ENCODE assay signal across 8 cellular contexts in the genomic region with DNA sequence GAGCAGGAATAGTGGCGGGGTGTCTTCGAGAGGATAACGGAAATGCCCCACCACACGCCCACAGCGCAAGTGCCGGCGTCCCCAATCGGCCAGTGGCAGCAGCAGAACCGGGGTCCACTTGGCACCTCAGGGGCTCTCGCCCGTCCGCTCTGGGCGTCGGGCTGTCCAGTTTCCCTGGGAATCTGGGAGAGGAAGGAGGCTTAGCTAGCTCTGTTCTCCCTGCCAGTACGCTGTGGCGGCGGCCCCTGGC. TPM values are rescaled to one million over a fixed set of nuclear protein-coding genes. Genes with fewer than 3 reads are reported as not detected.
DNase-seq lines count a peak whose midpoint lies in the region; ATAC-seq and TF ChIP-seq lines count a peak whose summit lies in the region.

No MANE protein-coding gene starts in this region.

- POLR2A ChIA-PET in activated CD8-positive, alpha-beta T cell treated with anti-CD3 and anti-CD28 coated beads, Interleukin-2, amount 10 ng/mL, durations not matched to agents 7 days and 5 days (lab: Charles Lee): interaction anchor here (0.7 kb wide), 1 partner anchor 94 kb away, joined by 3 read pairs; no protein-coding TSS in a partner anchor

- no peak for DNase-seq in AG09309 (ENCODE audit: low read depth)
- peak; percentile 54 for DNase-seq in activated CD8-positive, alpha-beta T cell treated with anti-CD3 and anti-CD28 coated beads, Interleukin-2, amount 10 ng/mL, durations not matched to agents 7 days and 5 days
- no peak for DNase-seq in fibroblast of mammary gland (ENCODE audit: low read depth)
- no peak for DNase-seq in NCI-H2196 treated with DMSO at 0.1 percent for 48 hours (lab: John Stamatoyannopoulos, UW; ENCODE audit: unreplicated experiment)
- DNase-seq in NCI-H2081 treated with DMSO at 0.1 percent for 48 hours (lab: John Stamatoyannopoulos, UW): no peak

- H3K9me3 Mint-ChIP-seq in activated CD8-positive, alpha-beta T cell treated with anti-CD3 and anti-CD28 coated beads, Interleukin-2, amount 10 ng/mL, durations not matched to agents 7 days and 5 days (ENCODE audit: insufficient read depth): no peaks in the 10 kb centered on the region

- peaks cover 86% of the 10 kb centered on the region for H3K27me3 ChIP-seq in neutrophil

- H3K9me3 ChIP-seq in neutrophil: no peaks in the 10 kb centered on the region

- H3K4me1 ChIP-seq in neutrophil (ENCODE audit: control insufficient read depth in 1 of 2, insufficient read depth in 1 of 2, low read depth in 1 of 2, low read length in 1 of 2): peaks cover 21 to 25% of the 10 kb centered on the region in 2 experiments

- peak overlapping the region; percentile 60 for H3K27ac Mint-ChIP-seq in activated CD8-positive, alpha-beta T cell treated with anti-CD3 and anti-CD28 coated beads, Interleukin-2, amount 10 ng/mL, durations not matched to agents 7 days and 5 days

- H3K4me3 ChIP-seq in AG09309 (ENCODE audit: control insufficient read depth, low read depth, low read length) (peak overlapping the region; percentile 72), fibroblast of mammary gland (ENCODE audit: control insufficient read depth, low read depth, low read length) (peak overlapping the region; percentile 54), neutrophil (ENCODE audit: low read depth in 1 of 2, low read length in 1 of 2) (peak overlapping the region; percentile 65 to 77)

- no peak for TF ChIP-seq CTCF in AG09309 (IDR thresholded peaks at IDR 0.05; ENCODE audit: control insufficient read depth, insufficient read depth, low read depth, low read length, missing control alignments)
- TF ChIP-seq CTCF in fibroblast of mammary gland (conservative IDR thresholded peaks at IDR 0.05; ENCODE audit: control insufficient read depth, insufficient read depth, low read depth, low read length): no peak
- no peak for TF ChIP-seq CTCF in neutrophil (IDR thresholded peaks at IDR 0.05)

- H3K36me3 Mint-ChIP-seq in activated CD8-positive, alpha-beta T cell treated with anti-CD3 and anti-CD28 coated beads, Interleukin-2, amount 10 ng/mL, durations not matched to agents 7 days and 5 days (ENCODE audit: low read depth): no peaks in the 10 kb centered on the region

- no peaks in the 10 kb centered on the region for H3K36me3 ChIP-seq in neutrophil

- CTCF ChIA-PET in activated CD8-positive, alpha-beta T cell treated with anti-CD3 and anti-CD28 coated beads, Interleukin-2, amount 10 ng/mL, durations not matched to agents 7 days and 5 days (lab: Charles Lee): interaction anchor here (0.6 to 7.3 kb wide), 17 partner anchors 10 to 203 kb away, joined by 3 to 55 read pairs (median 4); no protein-coding TSS in a partner anchor

- peak overlapping the region; percentile 78 for H3K4me3 Mint-ChIP-seq in activated CD8-positive, alpha-beta T cell treated with anti-CD3 and anti-CD28 coated beads, Interleukin-2, amount 10 ng/mL, durations not matched to agents 7 days and 5 days

- H3K27me3 Mint-ChIP-seq in activated CD8-positive, alpha-beta T cell treated with anti-CD3 and anti-CD28 coated beads, Interleukin-2, amount 10 ng/mL, durations not matched to agents 7 days and 5 days (ENCODE audit: low read depth): peaks cover 40% of the 10 kb centered on the region

- ATAC-seq in GM19035 (IDR thresholded peaks at IDR 0.05; ENCODE audit: unreplicated experiment): peak; percentile 32
- ATAC-seq in HG03354 (IDR thresholded peaks at IDR 0.05; ENCODE audit: poor library complexity, severe bottlenecking, unreplicated experiment): peak; percentile 28
- peak; percentile 49 for ATAC-seq in activated CD8-positive, alpha-beta T cell treated with anti-CD3 and anti-CD28 coated beads, Interleukin-2, amount 10 ng/mL, durations not matched to agents 7 days and 5 days

- peaks cover 21% of the 10 kb centered on the region for H3K4me1 Mint-ChIP-seq in activated CD8-positive, alpha-beta T cell treated with anti-CD3 and anti-CD28 coated beads, Interleukin-2, amount 10 ng/mL, durations not matched to agents 7 days and 5 days (ENCODE audit: low read depth)

- H3K27ac ChIP-seq in neutrophil: no peak overlapping the region

RNA-seq across cellular contexts. Expression of a gene that starts 53.7 kb away (rescaled TPM):
- total RNA-seq in activated CD8-positive, alpha-beta T cell treated with anti-CD3 and anti-CD28 coated beads, Interleukin-2, amount 10 ng/mL, durations not matched to agents 7 days and 5 days: not detected
